ENCODE assay signal across 25 cellular contexts in genomic region chr9:129849901-129850300, GRCh38. TPM values are rescaled to one million over a fixed set of nuclear protein-coding genes. Genes with fewer than 3 reads are reported as not detected.
DNase-seq lines count a peak whose midpoint lies in the region; ATAC-seq and TF ChIP-seq lines count a peak whose summit lies in the region.
"Had no signal": no experiment of that assay in that cellular context is flagged by ENCODE, and none has a peak within 500 bp of the region (broad histone marks: within the 10 kb centered on the region; RNA-seq: fewer than 3 reads in every experiment).

No MANE protein-coding gene starts in this region.

- peaks cover 40% of the 10 kb centered on the region for H3K36me3 ChIP-seq in CD8-positive, alpha-beta T cell (ENCODE audit: insufficient read depth, low read length)
- H3K36me3 ChIP-seq in esophagus squamous epithelium (peaks cover 0 to 54% (median 5%) of the 10 kb centered on the region in 3 donors), sigmoid colon (peaks cover 14 to 41% (median 26%) of the 10 kb centered on the region in 4 donors)

- TF ChIP-seq POLR2A in esophagus squamous epithelium (IDR thresholded peaks at IDR 0.05), result no peak
- TF ChIP-seq POLR2A in sigmoid colon (IDR thresholded peaks at IDR 0.05), result no peak

- peaks cover 32% of the 10 kb centered on the region for H3K4me1 ChIP-seq in CD8-positive, alpha-beta T cell (ENCODE audit: insufficient read depth, low read length)
- H3K4me1 ChIP-seq in esophagus squamous epithelium, result peaks cover 0 to 65% (median 13%) of the 10 kb centered on the region in 3 donors
- peaks cover 0 to 28% (median 20%) of the 10 kb centered on the region in 4 donors for H3K4me1 ChIP-seq in sigmoid colon
- H3K4me1 ChIP-seq: Caco-2 had no signal

- WGBS in esophagus squamous epithelium, 2 donors, result 83 to 85% methylated on average over 6 of the region's 6 CpGs
- 84 to 95% methylated on average over 6 of the region's 6 CpGs for WGBS in sigmoid colon, 2 donors

- no peaks in the 10 kb centered on the region for H3K27me3 Mint-ChIP-seq in CD8-positive, alpha-beta T cell (ENCODE audit: low read depth)
- no peaks in the 10 kb centered on the region for H3K27me3 Mint-ChIP-seq in activated CD8-positive, alpha-beta T cell treated with anti-CD3 and anti-CD28 coated beads for 36 hours
- no peaks in the 10 kb centered on the region for H3K27me3 Mint-ChIP-seq in activated CD4-positive, alpha-beta T cell treated with anti-CD3 and anti-CD28 coated beads for 36 hours
- H3K27me3 Mint-ChIP-seq: activated CD4-positive, alpha-beta memory T cell treated with anti-CD3 and anti-CD28 coated beads, Interleukin-2, amount 10 ng/mL, durations not matched to agents 7 days and 5 days; stimulated activated naive CD8-positive, alpha-beta T cell treated with anti-CD3 and anti-CD28 coated beads, Interleukin-15, amount 100 ng/mL, for 72 hours; T-cell had no signal

- no peak overlapping the region for H3K4me3 ChIP-seq in CD8-positive, alpha-beta T cell (ENCODE audit: low read depth, low read length)
- H3K4me3 ChIP-seq in esophagus squamous epithelium (no peak overlapping the region), sigmoid colon (no peak overlapping the region)

- POLR2A ChIA-PET in CD8-positive, alpha-beta T cell (lab: Charles Lee), result interaction anchor here (0.6 to 1.6 kb wide), 4 partner anchors 11 to 240 kb away, joined by 3 to 5 read pairs (median 4); no protein-coding TSS in a partner anchor
- POLR2A ChIA-PET in activated CD8-positive, alpha-beta T cell treated with anti-CD3 and anti-CD28 coated beads for 36 hours (lab: Charles Lee), result interaction anchor here (1.4 to 2.5 kb wide), 4 partner anchors 14 to 35 kb away, joined by 3 to 12 read pairs (median 7); partner anchors contain the start of genes C9orf78 and USP20
- POLR2A ChIA-PET in activated CD4-positive, alpha-beta T cell treated with anti-CD3 and anti-CD28 coated beads for 36 hours (lab: Charles Lee), result interaction anchor here (1.4 kb wide), 1 partner anchor 13 kb away, joined by 5 read pairs; no protein-coding TSS in a partner anchor

- no peak overlapping the region for H3K4me3 Mint-ChIP-seq in CD8-positive, alpha-beta T cell
- no peak overlapping the region for H3K4me3 Mint-ChIP-seq in activated CD8-positive, alpha-beta T cell treated with anti-CD3 and anti-CD28 coated beads for 36 hours
- no peak overlapping the region for H3K4me3 Mint-ChIP-seq in activated CD4-positive, alpha-beta T cell treated with anti-CD3 and anti-CD28 coated beads for 36 hours
- H3K4me3 Mint-ChIP-seq: activated CD4-positive, alpha-beta memory T cell treated with anti-CD3 and anti-CD28 coated beads, Interleukin-2, amount 10 ng/mL, durations not matched to agents 7 days and 5 days; stimulated activated naive CD8-positive, alpha-beta T cell treated with anti-CD3 and anti-CD28 coated beads, Interleukin-15, amount 100 ng/mL, for 72 hours; T-cell had no signal

- H3K27ac ChIP-seq in CD8-positive, alpha-beta T cell (ENCODE audit: low read depth, low read length), result no peak overlapping the region
- H3K27ac ChIP-seq in esophagus squamous epithelium (peak overlapping the region in 3 of 4 donors; percentile 64 to 75 (median 75)), sigmoid colon (peak overlapping the region; percentile 60 to 80 (median 72))

- intact Hi-C loops in CD8-positive, alpha-beta T cell (cut with DNase I, micrococcal nuclease), result no loop called here
- intact Hi-C loops in activated CD8-positive, alpha-beta T cell treated with anti-CD3 and anti-CD28 coated beads for 36 hours (cut with micrococcal nuclease), result no loop called here
- intact Hi-C loops in esophagus squamous epithelium (cut with DNase I) (no loop called here), sigmoid colon (cut with DNase I) (no loop called here)
- intact Hi-C loops in activated CD4-positive, alpha-beta T cell treated with anti-CD3 and anti-CD28 coated beads for 36 hours (cut with DNase I, micrococcal nuclease), result no loop called here

- no peak for ATAC-seq in CD8-positive, alpha-beta T cell
- ATAC-seq in activated CD8-positive, alpha-beta T cell treated with anti-CD3 and anti-CD28 coated beads for 36 hours, result no peak
- ATAC-seq in HG02981 (IDR thresholded peaks at IDR 0.05; ENCODE audit: unreplicated experiment), result no peak
- no peak for ATAC-seq in activated CD4-positive, alpha-beta T cell treated with anti-CD3 and anti-CD28 coated beads for 36 hours
- ATAC-seq: left ventricle myocardium superior; stimulated activated naive CD8-positive, alpha-beta T cell treated with anti-CD3 and anti-CD28 coated beads, Interleukin-15, amount 100 ng/mL, for 72 hours; T-cell had no signal

- peaks cover 66% of the 10 kb centered on the region for H3K36me3 Mint-ChIP-seq in CD8-positive, alpha-beta T cell
- peaks cover 29% of the 10 kb centered on the region for H3K36me3 Mint-ChIP-seq in activated CD8-positive, alpha-beta T cell treated with anti-CD3 and anti-CD28 coated beads for 36 hours (ENCODE audit: low read depth)
- peaks cover 31% of the 10 kb centered on the region for H3K36me3 Mint-ChIP-seq in activated CD4-positive, alpha-beta T cell treated with anti-CD3 and anti-CD28 coated beads for 36 hours (ENCODE audit: low read depth)

- TF ChIP-seq CTCF in CD8-positive, alpha-beta T cell (IDR thresholded peaks at IDR 0.05), result no peak
- no peak for TF ChIP-seq CTCF in activated CD8-positive, alpha-beta T cell treated with anti-CD3 and anti-CD28 coated beads for 36 hours (IDR thresholded peaks at IDR 0.05)
- no peak for TF ChIP-seq CTCF in esophagus squamous epithelium (IDR thresholded peaks at IDR 0.05)
- TF ChIP-seq CTCF in sigmoid colon (IDR thresholded peaks at IDR 0.05), result no peak

- no peaks in the 10 kb centered on the region for H3K9me3 ChIP-seq in CD8-positive, alpha-beta T cell (ENCODE audit: low read length)
- H3K9me3 ChIP-seq in esophagus squamous epithelium, result no peaks in the 10 kb centered on the region
- H3K9me3 ChIP-seq in sigmoid colon, result no peaks in the 10 kb centered on the region
- H3K9me3 ChIP-seq: BE2C, Caco-2 had no signal

- H3K27me3 ChIP-seq in CD8-positive, alpha-beta T cell (ENCODE audit: insufficient read depth, low read length), result no peaks in the 10 kb centered on the region
- H3K27me3 ChIP-seq in esophagus squamous epithelium, result no peaks in the 10 kb centered on the region
- no peaks in the 10 kb centered on the region for H3K27me3 ChIP-seq in sigmoid colon
- H3K27me3 ChIP-seq: BE2C had no signal

- CTCF ChIA-PET in CD8-positive, alpha-beta T cell (lab: Charles Lee), result interaction anchor here (1.2 kb wide), 1 partner anchor 35 kb away, joined by 3 read pairs; no protein-coding TSS in a partner anchor
- CTCF ChIA-PET in activated CD8-positive, alpha-beta T cell treated with anti-CD3 and anti-CD28 coated beads for 36 hours (lab: Charles Lee), result no interaction called here
- CTCF ChIA-PET in activated CD4-positive, alpha-beta T cell treated with anti-CD3 and anti-CD28 coated beads for 36 hours (lab: Charles Lee), result no interaction called here

- H3K4me1 Mint-ChIP-seq in CD8-positive, alpha-beta T cell (ENCODE audit: low read depth), result peaks cover 74% of the 10 kb centered on the region
- peaks cover 46% of the 10 kb centered on the region for H3K4me1 Mint-ChIP-seq in activated CD8-positive, alpha-beta T cell treated with anti-CD3 and anti-CD28 coated beads for 36 hours (ENCODE audit: low read depth)
- peaks cover 32% of the 10 kb centered on the region for H3K4me1 Mint-ChIP-seq in activated CD4-positive, alpha-beta T cell treated with anti-CD3 and anti-CD28 coated beads for 36 hours

- no peak for DNase-seq in CD8-positive, alpha-beta T cell
- no peak for DNase-seq in activated CD8-positive, alpha-beta T cell treated with anti-CD3 and anti-CD28 coated beads for 36 hours
- no peak for DNase-seq in esophagus squamous epithelium (lab: John Stamatoyannopoulos, UW)
- no peak for DNase-seq in sigmoid colon
- no peak for DNase-seq in activated CD4-positive, alpha-beta T cell treated with anti-CD3 and anti-CD28 coated beads for 36 hours
- no peak for DNase-seq in NCI-H1436 treated with DMSO at 0.1 percent for 48 hours (lab: John Stamatoyannopoulos, UW)
- no peak for DNase-seq in SIG-M5 (lab: John Stamatoyannopoulos, UW)
- DNase-seq: ACHN; activated CD4-positive, alpha-beta memory T cell treated with anti-CD3 and anti-CD28 coated beads, Interleukin-2, amount 10 ng/mL, durations not matched to agents 7 days and 5 days; activated gamma-delta T cell; BE2C; Caco-2; cortex of kidney; DND-41; KG1; left ventricle myocardium superior; NCI-H1436; NCI-H2107; NCI-H748 treated with DMSO at 0.1 percent for 48 hours; RPMI8226; small intestine; stimulated activated naive CD8-positive, alpha-beta T cell treated with anti-CD3 and anti-CD28 coated beads, Interleukin-15, amount 100 ng/mL, for 72 hours; T-cell; trophoblast cell had no signal

- peak overlapping the region; percentile 75 for H3K27ac Mint-ChIP-seq in CD8-positive, alpha-beta T cell
- H3K27ac Mint-ChIP-seq in activated CD8-positive, alpha-beta T cell treated with anti-CD3 and anti-CD28 coated beads for 36 hours, result peak overlapping the region; percentile 52
- no peak overlapping the region for H3K27ac Mint-ChIP-seq in activated CD4-positive, alpha-beta T cell treated with anti-CD3 and anti-CD28 coated beads for 36 hours
- H3K27ac Mint-ChIP-seq: activated CD4-positive, alpha-beta memory T cell treated with anti-CD3 and anti-CD28 coated beads, Interleukin-2, amount 10 ng/mL, durations not matched to agents 7 days and 5 days had no signal

- no peaks in the 10 kb centered on the region for H3K9me3 Mint-ChIP-seq in CD8-positive, alpha-beta T cell
- H3K9me3 Mint-ChIP-seq in activated CD8-positive, alpha-beta T cell treated with anti-CD3 and anti-CD28 coated beads for 36 hours, result no peaks in the 10 kb centered on the region
- no peaks in the 10 kb centered on the region for H3K9me3 Mint-ChIP-seq in activated CD4-positive, alpha-beta T cell treated with anti-CD3 and anti-CD28 coated beads for 36 hours (ENCODE audit: low read depth)
- H3K9me3 Mint-ChIP-seq: activated CD4-positive, alpha-beta memory T cell treated with anti-CD3 and anti-CD28 coated beads, Interleukin-2, amount 10 ng/mL, durations not matched to agents 7 days and 5 days; stimulated activated naive CD8-positive, alpha-beta T cell treated with anti-CD3 and anti-CD28 coated beads, Interleukin-15, amount 100 ng/mL, for 72 hours; T-cell had no signal

- TF ChIP-seq EP300 in sigmoid colon (IDR thresholded peaks at IDR 0.05), result no peak

RNA-seq across cellular contexts. Expression of gene USP20, which starts 14.6 kb away (rescaled TPM):
- total RNA-seq in CD8-positive, alpha-beta T cell, result 10 to 100 TPM; 83.5 to 91.0 TPM
- total RNA-seq in activated CD8-positive, alpha-beta T cell treated with anti-CD3 and anti-CD28 coated beads for 36 hours, result 10 to 100 TPM; 55.3 to 55.9 TPM
- total RNA-seq in esophagus squamous epithelium (10 to 100 TPM; 12.3 to 19.7 (median 13.6) TPM), sigmoid colon (10 to 100 TPM; 17.5 to 52.1 (median 21.8) TPM)
- 10 to 100 TPM in 1 of 3 donors, 1 to 10 TPM in 2; 7.9 to 26.7 (median 9.6) TPM for polyA plus RNA-seq in sigmoid colon
- total RNA-seq in activated CD4-positive, alpha-beta T cell treated with anti-CD3 and anti-CD28 coated beads for 36 hours, result 10 to 100 TPM; 37.6 to 48.5 TPM

RNA-seq across cellular contexts. Expression of gene C9orf78, which starts 14.8 kb away (rescaled TPM):
- total RNA-seq in CD8-positive, alpha-beta T cell, result 100 to 1,000 TPM; 176 to 190 TPM
- 10 to 100 TPM; 44.5 to 51.7 TPM for total RNA-seq in activated CD8-positive, alpha-beta T cell treated with anti-CD3 and anti-CD28 coated beads for 36 hours
- total RNA-seq in esophagus squamous epithelium, result 10 to 100 TPM; 31.2 to 92.3 (median 51.5) TPM
- 100 to 1,000 TPM in 1 of 4 donors, 10 to 100 TPM in 3; 55.7 to 172 (median 66.0) TPM for total RNA-seq in sigmoid colon
- polyA plus RNA-seq in sigmoid colon, result 10 to 100 TPM; 63.1 to 84.1 (median 74.9) TPM
- total RNA-seq in activated CD4-positive, alpha-beta T cell treated with anti-CD3 and anti-CD28 coated beads for 36 hours, result 10 to 100 TPM; 42.8 to 59.8 TPM

RNA-seq across cellular contexts. Expression of gene TOR1A, which starts 26.0 kb away (rescaled TPM):
- total RNA-seq in CD8-positive, alpha-beta T cell, result 10 to 100 TPM; 18.9 to 19.6 TPM
- 10 to 100 TPM; 31.9 to 32.4 TPM for total RNA-seq in activated CD8-positive, alpha-beta T cell treated with anti-CD3 and anti-CD28 coated beads for 36 hours
- 10 to 100 TPM; 11.3 to 34.7 (median 24.8) TPM for total RNA-seq in esophagus squamous epithelium
- total RNA-seq in sigmoid colon, result 10 to 100 TPM; 31.6 to 51.2 (median 36.1) TPM
- polyA plus RNA-seq in sigmoid colon, result 10 to 100 TPM; 12.5 to 27.6 (median 13.2) TPM
- total RNA-seq in activated CD4-positive, alpha-beta T cell treated with anti-CD3 and anti-CD28 coated beads for 36 hours, result 10 to 100 TPM; 34.9 to 39.7 TPM

RNA-seq across cellular contexts. Expression of gene TOR1B, which starts 46.9 kb away (rescaled TPM):
- total RNA-seq in CD8-positive, alpha-beta T cell, result 10 to 100 TPM; 21.3 to 22.4 TPM
- total RNA-seq in activated CD8-positive, alpha-beta T cell treated with anti-CD3 and anti-CD28 coated beads for 36 hours, result 10 to 100 TPM; 18.5 to 19.8 TPM
- 10 to 100 TPM; 16.1 to 17.3 (median 17.0) TPM for total RNA-seq in esophagus squamous epithelium
- 10 to 100 TPM; 20.2 to 22.9 (median 21.3) TPM for total RNA-seq in sigmoid colon
- 10 to 100 TPM in 2 of 3 donors, 1 to 10 TPM in 1; 7.8 to 31.3 (median 11.1) TPM for polyA plus RNA-seq in sigmoid colon
- total RNA-seq in activated CD4-positive, alpha-beta T cell treated with anti-CD3 and anti-CD28 coated beads for 36 hours, result 10 to 100 TPM; 18.0 to 22.1 TPM
